Comparison of ENCODE assay signal across 8 cellular contexts in genomic region chr3:131526801-131527347, GRCh38. TPM values are rescaled to one million over a fixed set of nuclear protein-coding genes. Genes with fewer than 3 reads are reported as not detected.
DNase-seq lines count a peak whose midpoint lies in the region; ATAC-seq and TF ChIP-seq lines count a peak whose summit lies in the region.

No MANE protein-coding gene starts in this region.

- peak overlapping the region; percentile 92 for H2AFZ ChIP-seq in parathyroid adenoma

- peak; percentile 81 for ATAC-seq in Panc1
- ATAC-seq in HG02623 (IDR thresholded peaks at IDR 0.05; ENCODE audit: unreplicated experiment) = no peak
- ATAC-seq in HG03280 (IDR thresholded peaks at IDR 0.05; ENCODE audit: unreplicated experiment) = no peak

- POLR2A ChIA-PET in Panc1 (lab: Charles Lee) = no interaction called here

- H3K27ac ChIP-seq in Panc1 (ENCODE audit: low read length) = no peak overlapping the region
- no peak overlapping the region for H3K27ac ChIP-seq in parathyroid adenoma

- H3K4me1 ChIP-seq in Panc1 (ENCODE audit: control insufficient read depth, insufficient read depth, low read length) (no peaks in the 10 kb centered on the region), parathyroid adenoma (no peaks in the 10 kb centered on the region)

- peaks cover 14% of the 10 kb centered on the region for H3K27me3 ChIP-seq in Panc1 (ENCODE audit: control insufficient read depth, insufficient read depth, low read length)
- no peaks in the 10 kb centered on the region for H3K27me3 ChIP-seq in parathyroid adenoma (ENCODE audit: control insufficient read depth, insufficient read depth, low read length)

- H3K4me2 ChIP-seq in parathyroid adenoma (ENCODE audit: low read length) = peak overlapping the region; percentile 27

- no peak overlapping the region for H3K4me3 ChIP-seq in Panc1 (ENCODE audit: low read depth in 2 of 2, low read length in 2 of 2)
- H3K4me3 ChIP-seq in foreskin fibroblast (ENCODE audit: low read depth in 1 of 2, low read length in 2 of 2) = peak overlapping the region; percentile 36 to 48
- peak overlapping the region; percentile 48 for H3K4me3 ChIP-seq in parathyroid adenoma (ENCODE audit: low read depth, low read length)

- no peak for DNase-seq in Panc1 (ENCODE audit: low read depth, low spot score)
- DNase-seq in foreskin fibroblast = peak; percentile 30 to 78
- DNase-seq in NCI-H82 treated with DMSO at 0.1 percent for 48 hours (lab: John Stamatoyannopoulos, UW; ENCODE audit: unreplicated experiment) = no peak
- no peak for DNase-seq in cerebellar nuclear complex (lab: John Stamatoyannopoulos, UW)

- H3K9ac ChIP-seq in parathyroid adenoma = no peak overlapping the region

- BruUV-seq in Panc1 (replicated peaks; lab: Mats Ljungman, UMichigan) = no TSS peak

- CTCF ChIA-PET in Panc1 (lab: Charles Lee) = no interaction called here

- no peaks in the 10 kb centered on the region for H3K79me2 ChIP-seq in parathyroid adenoma

- in situ Hi-C loops in Panc1 (cut with HindIII; ENCODE audit: low pct_unique_long_range_greater_than_20kb, low sequenced_read_pairs) = no loop called here

- H3K36me3 ChIP-seq in Panc1 (ENCODE audit: control insufficient read depth, insufficient read depth, low read length) (no peaks in the 10 kb centered on the region; the same call in 1 of the 2 replicates), parathyroid adenoma (ENCODE audit: control insufficient read depth, insufficient read depth, low read length) (no peaks in the 10 kb centered on the region)

- TF ChIP-seq CTCF in GM12872 (IDR thresholded peaks at IDR 0.05; ENCODE audit: insufficient read depth, low read depth, low read length) (peak; percentile 22; the same call in 2 of the 3 replicates), Panc1 (IDR thresholded peaks at IDR 0.05) (peak; percentile 22; the same call in 1 of the 2 replicates), foreskin fibroblast (IDR thresholded peaks at IDR 0.05; ENCODE audit: low read depth, low read length) (peak; percentile 53), parathyroid adenoma (IDR thresholded peaks at IDR 0.05) (peak; percentile 44)

- H3K9me3 ChIP-seq in Panc1 (ENCODE audit: control insufficient read depth, insufficient read depth, low read depth, low read length) = no peaks in the 10 kb centered on the region
- H3K9me3 ChIP-seq in parathyroid adenoma (ENCODE audit: control insufficient read depth, low read length) = no peaks in the 10 kb centered on the region

- intact Hi-C loops in Panc1 (cut with micrococcal nuclease; ENCODE audit: unreplicated experiment) = no loop called here

RNA-seq across cellular contexts. Expression of gene MRPL3, which starts 24.1 kb away (rescaled TPM):
- total RNA-seq in Panc1 (2021; ENCODE audit: unreplicated experiment) = 129 TPM
- polyA plus RNA-seq in Panc1 (2012; ENCODE audit: insufficient read length) = 102 TPM

Comparison
In these comparisons a context has a peak if more than half of its experiments do, and no peak if none do; other contexts are left out.
1. DNase-seq: peak in foreskin fibroblast (2 of 2); none in Panc1 (single experiment), NCI-H82 treated with DMSO at 0.1 percent for 48 hours (single experiment) and cerebellar nuclear complex (0 of 2).
2. H3K4me3 ChIP-seq: peak in foreskin fibroblast (2 of 2) and parathyroid adenoma (single experiment); none in Panc1 (0 of 2).
3. Peak in every context shown above with its lines, with median percentiles within 50 percentile points of each other: CTCF ChIP-seq.